In genomic region chr17:78735832-78736525, GRCh38 we compare ENCODE assay signal across 1 cellular context.
TF ChIP-seq lines count a peak whose summit lies in the region.

No MANE protein-coding gene starts in this region.

TF ChIP-seq in K562, 482 proteins besides CTCF, POLR2A, EP300 and RAD21 (continued from another document):
- peak; percentile 29; the same call in 1 of the 2 replicates for TF ChIP-seq CBFA2T3 (IDR thresholded peaks at IDR 0.05)
- no peak for TF ChIP-seq TAF9B (IDR thresholded peaks at IDR 0.05; ENCODE audit: partially characterized antibody)
- no peak for TF ChIP-seq TAF7 (tag; IDR thresholded peaks at IDR 0.05)
- peak; percentile 62 for TF ChIP-seq MEIS2 (IDR thresholded peaks at IDR 0.05; ENCODE audit: partially characterized antibody)
- TF ChIP-seq ZNF717 (CRISPR knock-in tag; IDR thresholded peaks at IDR 0.05): no peak
- TF ChIP-seq PHF8 (IDR thresholded peaks at IDR 0.05; ENCODE audit: borderline replicate concordance, low read length): no peak
- 0 out of 2 replicates have a peak, but pooled peaks have one; percentile 13 for TF ChIP-seq LEF1 (IDR thresholded peaks at IDR 0.05)
- no peak for TF ChIP-seq ZSCAN29 (IDR thresholded peaks at IDR 0.05)
